ENCODE assay signal across 9 cellular contexts in genomic region chr5:179836225-179837019, GRCh38. TPM values are rescaled to one million over a fixed set of nuclear protein-coding genes. Genes with fewer than 3 reads are reported as not detected.
DNase-seq lines count a peak whose midpoint lies in the region; ATAC-seq and TF ChIP-seq lines count a peak whose summit lies in the region.
"Had no signal": no experiment of that assay in that cellular context is flagged by ENCODE, and none has a peak within 500 bp of the region (broad histone marks: within the 10 kb centered on the region; RNA-seq: fewer than 3 reads in every experiment).

No MANE protein-coding gene starts in this region.

- no peaks in the 10 kb centered on the region for H4K20me1 ChIP-seq in Karpas-422 (ENCODE audit: insufficient read depth, low read depth, low read length)

- no peaks in the 10 kb centered on the region for H3K9me2 ChIP-seq in Karpas-422 (replicated peaks; ENCODE audit: insufficient read depth, low read length)

- H3K4me2 ChIP-seq in Karpas-422 (ENCODE audit: low read depth, low read length, poor library complexity, severe bottlenecking): no peak overlapping the region
- H3K4me2 ChIP-seq: KMS-11 had no signal

- H3K36me3 ChIP-seq in RWPE2 (ENCODE audit: low read depth) (peaks cover 83% of the 10 kb centered on the region), brain microvascular endothelial cell (replicated peaks) (peaks cover 66% of the 10 kb centered on the region), Karpas-422 (ENCODE audit: insufficient read depth, low read length) (peaks cover 18% of the 10 kb centered on the region; the same call in 1 of the 2 replicates)

- H3K9me3 ChIP-seq in RWPE2 (ENCODE audit: severe bottlenecking) (no peaks in the 10 kb centered on the region), Karpas-422 (ENCODE audit: low read length) (no peaks in the 10 kb centered on the region)

- no peak overlapping the region for H3K9ac ChIP-seq in Karpas-422 (ENCODE audit: low read length)
- H3K9ac ChIP-seq: KMS-11 had no signal

- TF ChIP-seq CTCF in GM20000 (IDR thresholded peaks at IDR 0.05; ENCODE audit: extremely low read depth, missing control alignments): no peak
- TF ChIP-seq CTCF in RWPE2 (IDR thresholded peaks at IDR 0.05; ENCODE audit: poor library complexity, severe bottlenecking): no peak
- peak; percentile 20 for TF ChIP-seq CTCF in brain microvascular endothelial cell (IDR thresholded peaks at IDR 0.05; ENCODE audit: low read depth, low read length, missing control alignments)
- no peak for TF ChIP-seq CTCF in omental fat pad (IDR thresholded peaks at IDR 0.05)

- no peaks in the 10 kb centered on the region for H3K79me2 ChIP-seq in Karpas-422 (ENCODE audit: low read length)

- H3K4me3 ChIP-seq in RWPE2 (ENCODE audit: severe bottlenecking): no peak overlapping the region
- H3K4me3 ChIP-seq in brain microvascular endothelial cell (ENCODE audit: low read depth, low read length): no peak overlapping the region
- no peak overlapping the region for H3K4me3 ChIP-seq in Karpas-422 (ENCODE audit: low read length)

- no peaks in the 10 kb centered on the region for H3K27me3 ChIP-seq in RWPE2 (ENCODE audit: insufficient read depth, poor library complexity, severe bottlenecking)
- H3K27me3 ChIP-seq in brain microvascular endothelial cell (replicated peaks): no peaks in the 10 kb centered on the region
- H3K27me3 ChIP-seq in Karpas-422 (ENCODE audit: low read length): no peaks in the 10 kb centered on the region

- peak; percentile 37; the same call in 2 of the 3 replicates for ATAC-seq in RWPE2 (ENCODE audit: low read depth)
- ATAC-seq in omental fat pad (ENCODE audit: low FRiP score): peak; percentile 29

- peak; percentile 68 for DNase-seq in GM20000 (ENCODE audit: low spot score)
- DNase-seq in RWPE2 (ENCODE audit: low spot score): no peak
- DNase-seq in brain microvascular endothelial cell: no peak
- DNase-seq in omental fat pad (ENCODE audit: low spot score): peak; percentile 20
- no peak for DNase-seq in NCI-H524 (lab: John Stamatoyannopoulos, UW)
- no peak for DNase-seq in HuH-7.5 (ENCODE audit: low spot score)
- DNase-seq in Karpas-422: no peak
- no peak for DNase-seq in substantia nigra (lab: John Stamatoyannopoulos, UW)

- in situ Hi-C loops in brain microvascular endothelial cell (cut with HindIII; ENCODE audit: low pct_ligation_motif_present, low sequenced_read_pairs): no loop called here

- H3K27ac ChIP-seq in RWPE2 (ENCODE audit: poor library complexity, severe bottlenecking) (no peak overlapping the region), brain microvascular endothelial cell (peak overlapping the region; percentile 14), Karpas-422 (ENCODE audit: low read length) (no peak overlapping the region), substantia nigra (ENCODE audit: low read depth, low read length, poor library complexity, severe bottlenecking) (no peak overlapping the region)
- H3K27ac ChIP-seq: KMS-11 had no signal

- no peak overlapping the region for H2AFZ ChIP-seq in Karpas-422 (ENCODE audit: low read length)

- H3K4me1 ChIP-seq in RWPE2 (ENCODE audit: insufficient read depth, poor library complexity, severe bottlenecking) (no peaks in the 10 kb centered on the region), Karpas-422 (ENCODE audit: low read length) (no peaks in the 10 kb centered on the region)

RNA-seq across cellular contexts. Expression of gene SQSTM1, which starts 15.7 kb away (rescaled TPM):
- total RNA-seq in omental fat pad: 100 to 1,000 TPM; 400 to 762 (median 566) TPM
- 100.0 and 123 TPM in 2 replicates for total RNA-seq in Karpas-422 (2014; rRNA removed; shearing (Covaris generic); ENCODE audit: low replicate concordance)

RNA-seq across cellular contexts. Expression of gene MRNIP, which starts 22.2 kb away (rescaled TPM):
- 10 to 100 TPM; 15.3 to 26.8 (median 17.7) TPM for total RNA-seq in omental fat pad
- 33.6 and 55.7 TPM in 2 replicates for total RNA-seq in Karpas-422 (2014; rRNA removed; shearing (Covaris generic); ENCODE audit: low replicate concordance)

RNA-seq across cellular contexts. Expression of gene MGAT4B, which starts 29.8 kb away (rescaled TPM):
- total RNA-seq in omental fat pad: 10 to 100 TPM; 67.6 to 90.1 (median 73.9) TPM
- 36.9 and 47.1 TPM in 2 replicates for total RNA-seq in Karpas-422 (2014; rRNA removed; shearing (Covaris generic); ENCODE audit: low replicate concordance)

RNA-seq across cellular contexts. Expression of gene LTC4S, which starts 42.6 kb away (rescaled TPM):
- 10 to 100 TPM in 2 of 4 donors, 1 to 10 TPM in 2; 7.1 to 15.1 (median 12.0) TPM for total RNA-seq in omental fat pad
- 2.3 TPM in 1 of 2 replicates, not detected in the other for total RNA-seq in Karpas-422 (2014; rRNA removed; shearing (Covaris generic); ENCODE audit: low replicate concordance)

Comparison
In these comparisons a context has a peak if more than half of its experiments do, and no peak if none do; other contexts are left out.
1. DNase-seq: peak in GM20000 (single experiment) and omental fat pad (single experiment); none in RWPE2 (single experiment), brain microvascular endothelial cell (single experiment), NCI-H524 (0 of 2), HuH-7.5 (single experiment), Karpas-422 (single experiment) and substantia nigra (0 of 49).